ENCODE assay signal across 11 cellular contexts in genomic region chr6:20572940-20573339, GRCh38. TPM values are rescaled to one million over a fixed set of nuclear protein-coding genes. Genes with fewer than 3 reads are reported as not detected.
DNase-seq lines count a peak whose midpoint lies in the region; TF ChIP-seq lines count a peak whose summit lies in the region.
"Had no signal": no experiment of that assay in that cellular context is flagged by ENCODE, and none has a peak within 500 bp of the region (broad histone marks: within the 10 kb centered on the region; RNA-seq: fewer than 3 reads in every experiment).

No MANE protein-coding gene starts in this region.

- in situ Hi-C loops in brain microvascular endothelial cell (cut with HindIII; ENCODE audit: low pct_ligation_motif_present, low sequenced_read_pairs): no loop called here

- no peak overlapping the region for H3K4me3 ChIP-seq in Loucy (ENCODE audit: low read length, poor library complexity, severe bottlenecking)
- no peak overlapping the region for H3K4me3 ChIP-seq in brain microvascular endothelial cell (ENCODE audit: low read depth, low read length)
- H3K4me3 ChIP-seq in liver (ENCODE audit: low read depth in 1 of 3, low read length in 3 of 3): no peak overlapping the region
- H3K4me3 ChIP-seq: lung had no signal

- H3F3A ChIP-seq in Loucy (ENCODE audit: low read depth): 0 out of 2 replicates have a peak, but pooled peaks cover 15% of the 10 kb centered on the region

- peak overlapping the region; percentile 56 for H3K4me2 ChIP-seq in Loucy (ENCODE audit: low read depth, low read length, poor library complexity, severe bottlenecking)

- H3K36me3 ChIP-seq in Loucy (ENCODE audit: insufficient read depth, low read length) (peaks cover 9% of the 10 kb centered on the region; the same call in 1 of the 2 replicates), brain microvascular endothelial cell (replicated peaks) (no peaks in the 10 kb centered on the region), liver (ENCODE audit: control insufficient read depth in 4 of 4, insufficient read depth in 3 of 4, low read depth in 1 of 4, low read length in 3 of 4) (peaks cover 0 to 2% (median 1%) of the 10 kb centered on the region in 4 donors)

- H2AFZ ChIP-seq in Loucy (ENCODE audit: low read length): no peak overlapping the region

- peaks cover 79% of the 10 kb centered on the region for H3K4me1 ChIP-seq in Loucy (ENCODE audit: insufficient read depth, low read length, poor library complexity, severe bottlenecking)
- H3K4me1 ChIP-seq in liver (ENCODE audit: control insufficient read depth in 4 of 4, insufficient read depth in 4 of 4, low read length in 3 of 4): peaks cover 0 to 10% (median 1%) of the 10 kb centered on the region in 4 donors

- 87% methylated on average over 1 of the region's 1 CpG for WGBS in liver

- H3K27ac ChIP-seq in brain microvascular endothelial cell (no peak overlapping the region), liver (ENCODE audit: low read depth in 1 of 2, low read length in 2 of 2) (no peak overlapping the region)

- DNase-seq in EH (ENCODE audit: low read depth): peak; percentile 64
- peak; percentile 17 for DNase-seq in brain microvascular endothelial cell
- DNase-seq in activated CD4-positive, CD25-positive, alpha-beta regulatory T cell treated with anti-CD3 and anti-CD28 coated beads, Interleukin-2, amount 50 U/mL, for 72 hours: no peak
- no peak for DNase-seq in GDM1 (lab: John Stamatoyannopoulos, UW)
- no peak for DNase-seq in HPDE6-E6E7 (ENCODE audit: extremely low spot score)
- DNase-seq in stimulated activated naive CD4-positive, alpha-beta T cell treated with Interleukin-2 at 50 U/mL for 16 hours (lab: John Stamatoyannopoulos, UW): no peak
- DNase-seq: stimulated activated CD4-positive, alpha-beta T cell treated with anti-CD3 and anti-CD28 coated beads, Interleukin-4, amount 100 ng/mL, for 24 hours; substantia nigra had no signal

- peak overlapping the region; percentile 84 for H3K9ac ChIP-seq in Loucy (ENCODE audit: low read depth, low read length, poor library complexity, severe bottlenecking)
- H3K9ac ChIP-seq in liver (ENCODE audit: low read depth in 1 of 2, low read length in 2 of 2): no peak overlapping the region

- H3K79me2 ChIP-seq in Loucy (ENCODE audit: insufficient read depth, low read length): peaks cover 76% of the 10 kb centered on the region

- TF ChIP-seq CTCF in Loucy (conservative IDR thresholded peaks at IDR 0.05; ENCODE audit: low read length): no peak
- TF ChIP-seq CTCF in brain microvascular endothelial cell (IDR thresholded peaks at IDR 0.05; ENCODE audit: low read depth, low read length, missing control alignments): no peak
- no peak for TF ChIP-seq CTCF in liver (IDR thresholded peaks at IDR 0.05; ENCODE audit: low read depth, low read length, missing input control)

- no peaks in the 10 kb centered on the region for H3K27me3 ChIP-seq in Loucy (ENCODE audit: insufficient read depth, low read length, poor library complexity, severe bottlenecking)
- no peaks in the 10 kb centered on the region for H3K27me3 ChIP-seq in brain microvascular endothelial cell (replicated peaks)
- H3K27me3 ChIP-seq in liver (ENCODE audit: control insufficient read depth in 4 of 4, insufficient read depth in 4 of 4, low read length in 3 of 4): no peaks in the 10 kb centered on the region

- peak in 1 of 2 donors; percentile 33 for TF ChIP-seq RAD21 in liver (IDR thresholded peaks at IDR 0.05)

- no peaks in the 10 kb centered on the region for H3K9me2 ChIP-seq in Loucy (replicated peaks; ENCODE audit: low read depth, low read length)

- no peaks in the 10 kb centered on the region for H3K9me3 ChIP-seq in Loucy (ENCODE audit: insufficient read depth, low read depth, low read length)
- H3K9me3 ChIP-seq in liver (ENCODE audit: control insufficient read depth in 4 of 4, low read length in 3 of 4): no peaks in the 10 kb centered on the region

- no peaks in the 10 kb centered on the region for H4K20me1 ChIP-seq in Loucy (ENCODE audit: insufficient read depth, low read length, poor library complexity, severe bottlenecking)

TF ChIP-seq in liver, 16 proteins besides CTCF, POLR2A, EP300 and RAD21:
- TF ChIP-seq HNF4G (IDR thresholded peaks at IDR 0.05): no peak
- TF ChIP-seq NR2F2 (IDR thresholded peaks at IDR 0.05): no peak
- TF ChIP-seq ZBTB33 (IDR thresholded peaks at IDR 0.05): no peak
- TF ChIP-seq TAF1 (conservative IDR thresholded peaks at IDR 0.05): no peak
- TF ChIP-seq ATF3 (IDR thresholded peaks at IDR 0.05): no peak
- TF ChIP-seq FOXA1 (IDR thresholded peaks at IDR 0.05): no peak
- peak; percentile 7 to 17 for TF ChIP-seq HNF4A (conservative IDR thresholded peaks at IDR 0.05)
- no peak for TF ChIP-seq REST (IDR thresholded peaks at IDR 0.05)
- peak; percentile 18 for TF ChIP-seq YY1 (IDR thresholded peaks at IDR 0.05)
- peak; percentile 62 for TF ChIP-seq FOXA2 (IDR thresholded peaks at IDR 0.05)
- peak in 1 of 2 donors; percentile 25 for TF ChIP-seq RXRA (IDR thresholded peaks at IDR 0.05)
- TF ChIP-seq MAX (IDR thresholded peaks at IDR 0.05): peak; percentile 0
- no peak for TF ChIP-seq JUND (IDR thresholded peaks at IDR 0.05)
- no peak for TF ChIP-seq EGR1 (IDR thresholded peaks at IDR 0.05; ENCODE audit: low read depth in 2 of 2)
- TF ChIP-seq GABPA (IDR thresholded peaks at IDR 0.05 in 1 of 2, conservative IDR thresholded peaks at IDR 0.05 in 1 of 2): peak in 1 of 2 donors; percentile 25
- TF ChIP-seq SP1 (IDR thresholded peaks at IDR 0.05): peak; percentile 27

RNA-seq across cellular contexts. Expression of gene CDKAL1, which starts 38.7 kb away (rescaled TPM):
- 10 to 100 TPM in 1 of 2 donors, 1 to 10 TPM in 1; 9.8 to 12.9 TPM for total RNA-seq in liver
- 1 to 10 TPM; 2.0 to 3.5 TPM for polyA plus RNA-seq in liver

Comparison
In these comparisons a context has a peak if more than half of its experiments do, and no peak if none do; other contexts are left out.
1. DNase-seq: peak in EH (single experiment) and brain microvascular endothelial cell (single experiment); none in activated CD4-positive, CD25-positive, alpha-beta regulatory T cell treated with anti-CD3 and anti-CD28 coated beads, Interleukin-2, amount 50 U/mL, for 72 hours (single experiment), GDM1 (single experiment), HPDE6-E6E7 (single experiment) and stimulated activated naive CD4-positive, alpha-beta T cell treated with Interleukin-2 at 50 U/mL for 16 hours (single experiment).